ENCODE assay signal across 22 cellular contexts in the genomic region with DNA sequence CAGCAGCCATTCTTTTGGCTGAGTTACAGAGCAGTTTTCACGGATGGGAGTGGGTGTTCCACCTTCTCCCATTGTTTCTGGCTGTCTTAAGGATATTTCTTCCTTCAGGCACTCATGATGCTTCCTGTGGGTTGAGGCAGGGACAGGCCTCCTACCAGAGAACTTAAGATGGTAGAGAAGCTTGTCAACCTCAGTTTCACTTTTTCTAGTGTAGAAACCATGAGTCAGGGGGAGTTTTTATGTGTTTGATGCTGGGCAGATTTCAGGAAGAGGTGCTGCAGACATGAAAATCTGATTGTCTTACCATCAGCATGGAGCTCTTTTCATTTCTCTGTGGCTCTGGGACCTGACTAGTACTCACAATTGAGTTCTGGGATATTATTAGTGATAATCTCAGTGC. TPM values are rescaled to one million over a fixed set of nuclear protein-coding genes. Genes with fewer than 3 reads are reported as not detected.
"Had no signal": no experiment of that assay in that cellular context is flagged by ENCODE, and none has a peak within 500 bp of the region (broad histone marks: within the 10 kb centered on the region; RNA-seq: fewer than 3 reads in every experiment).

No MANE protein-coding gene starts in this region.

- H3K4me1 Mint-ChIP-seq: naive thymus-derived CD4-positive, alpha-beta T cell; stimulated activated naive B cell treated with anti-CD40 and anti-IgM and Interleukin-4, amounts not matched to agents 10 μg/mL and 1 μg/mL and 100 μg/mL, for 72 hours; T-cell; WTC11 had no signal

- H3K4me3 ChIP-seq: esophagus squamous epithelium, heart right ventricle, mucosa of descending colon, right lobe of liver, smooth muscle cell, thyroid gland had no signal

- H3K27me3 ChIP-seq: esophagus squamous epithelium, heart right ventricle, neutrophil, right lobe of liver, thyroid gland had no signal

- H3K36me3 Mint-ChIP-seq: activated naive CD8-positive, alpha-beta T cell; T-cell; WTC11 had no signal

- H3K27me3 Mint-ChIP-seq: dendritic cell treated with granulocyte-macrophage colony-stimulating factor and Interleukin-4, amounts not matched to agents 40 ng/mL and 50 ng/mL, for 4 days had no signal

- H3K27ac ChIP-seq: esophagus squamous epithelium, heart right ventricle, neutrophil, parathyroid adenoma, right lobe of liver, thyroid gland had no signal

- DNase-seq: activated CD4-positive, alpha-beta T cell treated with anti-CD3 and anti-CD28 coated beads for 4 hours; activated CD8-positive, alpha-beta memory T cell treated with anti-CD3 and anti-CD28 coated beads, Interleukin-2, amount 50 U/mL, for 4 hours; activated gamma-delta T cell; activated T-cell treated with anti-CD3 and anti-CD28 coated beads, Interleukin-2, amount 50 U/mL, for 48 hours; effector memory CD4-positive, alpha-beta T cell; esophagus squamous epithelium; heart right ventricle; mesenchymal stem cell; mucosa of descending colon; naive thymus-derived CD4-positive, alpha-beta T cell; right lobe of liver; stimulated activated CD4-positive, alpha-beta T cell treated with anti-CD3 and anti-CD28 coated beads, Interleukin-4, amount 100 ng/mL, for 24 hours; stimulated activated naive B cell treated with anti-CD40 and anti-IgM and Interleukin-4, amounts not matched to agents 10 μg/mL and 1 μg/mL and 100 μg/mL, for 72 hours; T-cell; thyroid gland had no signal

- ATAC-seq: heart right ventricle; mucosa of descending colon; naive thymus-derived CD4-positive, alpha-beta T cell; right lobe of liver; stimulated activated naive B cell treated with anti-CD40 and anti-IgM and Interleukin-4, amounts not matched to agents 10 μg/mL and 1 μg/mL and 100 μg/mL, for 72 hours; T-cell; WTC11 had no signal

- H3K36me3 ChIP-seq: esophagus squamous epithelium, heart right ventricle, neutrophil, right lobe of liver, thyroid gland had no signal

- H3K27ac Mint-ChIP-seq: activated naive CD8-positive, alpha-beta T cell; dendritic cell treated with granulocyte-macrophage colony-stimulating factor and Interleukin-4, amounts not matched to agents 40 ng/mL and 50 ng/mL, for 4 days; naive thymus-derived CD4-positive, alpha-beta T cell; stimulated activated naive B cell treated with anti-CD40 and anti-IgM and Interleukin-4, amounts not matched to agents 10 μg/mL and 1 μg/mL and 100 μg/mL, for 72 hours; T-cell; WTC11 had no signal

- H3K4me1 ChIP-seq: esophagus squamous epithelium, heart right ventricle, parathyroid adenoma, right lobe of liver, thyroid gland had no signal

- H3K9me3 ChIP-seq: esophagus squamous epithelium, mucosa of descending colon, neutrophil, right lobe of liver, thyroid gland had no signal

- H3K79me2 ChIP-seq: parathyroid adenoma had no signal

- FAIRE-seq: endothelial cell of umbilical vein had no signal

- H3K4me3 Mint-ChIP-seq: activated naive CD8-positive, alpha-beta T cell; dendritic cell treated with granulocyte-macrophage colony-stimulating factor and Interleukin-4, amounts not matched to agents 40 ng/mL and 50 ng/mL, for 4 days; naive thymus-derived CD4-positive, alpha-beta T cell; stimulated activated naive B cell treated with anti-CD40 and anti-IgM and Interleukin-4, amounts not matched to agents 10 μg/mL and 1 μg/mL and 100 μg/mL, for 72 hours; T-cell; WTC11 had no signal

- H3K4me2 ChIP-seq: smooth muscle cell had no signal

- H2AFZ ChIP-seq: parathyroid adenoma had no signal

RNA-seq across cellular contexts. Expression of gene VEPH1, which starts 48.7 kb away (rescaled TPM):
- total RNA-seq: esophagus squamous epithelium had no signal
- polyA plus RNA-seq: naive thymus-derived CD4-positive, alpha-beta T cell had no signal
